In genomic region chr2:131413148-131413747, GRCh38 we compare ENCODE assay signal across 9 cellular contexts. TPM values are rescaled to one million over a fixed set of nuclear protein-coding genes. Genes with fewer than 3 reads are reported as not detected.
A peak's percentile ranks its signal among the peaks of the same experiment; 100 is the strongest.
DNase-seq lines count a peak whose midpoint lies in the region; ATAC-seq and TF ChIP-seq lines count a peak whose summit lies in the region.
"Had no signal": no experiment of that assay in that cellular context is flagged by ENCODE, and none has a peak within 500 bp of the region (broad histone marks: within the 10 kb centered on the region; RNA-seq: fewer than 3 reads in every experiment).

No MANE protein-coding gene starts in this region.

- peak; percentile 77 for TF ChIP-seq CTCF in smooth muscle cell (IDR thresholded peaks at IDR 0.05; ENCODE audit: borderline replicate concordance, insufficient read depth, poor library complexity, severe bottlenecking)

- no peaks in the 10 kb centered on the region for H3K36me3 Mint-ChIP-seq in CD4-positive, CD25-positive, alpha-beta regulatory T cell

- H3K27me3 Mint-ChIP-seq in CD4-positive, CD25-positive, alpha-beta regulatory T cell: peaks cover 55% of the 10 kb centered on the region

- H3F3A ChIP-seq in smooth muscle cell (ENCODE audit: low read depth): no peaks in the 10 kb centered on the region

- no peak overlapping the region for H3K4me3 ChIP-seq in CD4-positive, CD25-positive, alpha-beta regulatory T cell (ENCODE audit: low read depth, low read length)
- no peak overlapping the region for H3K4me3 ChIP-seq in smooth muscle cell
- H3K4me3 ChIP-seq: skin epidermis had no signal

- no peaks in the 10 kb centered on the region for H3K9me3 Mint-ChIP-seq in CD4-positive, CD25-positive, alpha-beta regulatory T cell

- no peaks in the 10 kb centered on the region for H4K20me1 ChIP-seq in smooth muscle cell (ENCODE audit: low read depth)

- H3K4me2 ChIP-seq in smooth muscle cell: no peak overlapping the region

- H3K79me2 ChIP-seq in smooth muscle cell (ENCODE audit: low read depth): no peaks in the 10 kb centered on the region

- no peak overlapping the region for H3K9ac ChIP-seq in smooth muscle cell (ENCODE audit: low read depth)

- peaks cover 9% of the 10 kb centered on the region for H3K27me3 ChIP-seq in CD4-positive, CD25-positive, alpha-beta regulatory T cell (ENCODE audit: control insufficient read depth, insufficient read depth, low read length)
- peaks cover 7% of the 10 kb centered on the region for H3K27me3 ChIP-seq in smooth muscle cell (ENCODE audit: low read depth)

- WGBS in smooth muscle cell (ENCODE audit: low lambda C conversion rate): 10% methylated on average over 7 of the region's 7 CpGs

- peak overlapping the region; percentile 42 for H2AFZ ChIP-seq in smooth muscle cell (ENCODE audit: low read depth)

- DNase-seq in CD4-positive, CD25-positive, alpha-beta regulatory T cell: peak in 2 of 3 donors; percentile 41 to 66
- DNase-seq in NCI-H2196 (lab: John Stamatoyannopoulos, UW; ENCODE audit: unreplicated experiment): peak; percentile 65
- peak; percentile 5 for DNase-seq in amniotic stem cell (lab: John Stamatoyannopoulos, UW)
- peak; percentile 33 for DNase-seq in hepatic stellate cell (ENCODE audit: low spot score)
- DNase-seq in smooth muscle cell (lab: John Stamatoyannopoulos, UW; ENCODE audit: unreplicated experiment): no peak
- DNase-seq in activated T-cell treated with anti-CD3 and anti-CD28 coated beads, Interleukin-2, amount 50 U/mL, for 1 hour: no peak

- H3K27ac ChIP-seq in CD4-positive, CD25-positive, alpha-beta regulatory T cell (ENCODE audit: insufficient read depth, low read length, poor library complexity, severe bottlenecking): no peak overlapping the region
- H3K27ac ChIP-seq in smooth muscle cell (ENCODE audit: low read depth): no peak overlapping the region
- H3K27ac ChIP-seq: skin epidermis had no signal

- H3K4me3 Mint-ChIP-seq in CD4-positive, CD25-positive, alpha-beta regulatory T cell: no peak overlapping the region

- H3K9me3 ChIP-seq in CD4-positive, CD25-positive, alpha-beta regulatory T cell (ENCODE audit: control insufficient read depth in 2 of 2, low read length in 2 of 2): no peaks in the 10 kb centered on the region
- no peaks in the 10 kb centered on the region for H3K9me3 ChIP-seq in smooth muscle cell (replicated peaks; ENCODE audit: low read depth)

- H3K27ac Mint-ChIP-seq in CD4-positive, CD25-positive, alpha-beta regulatory T cell: no peak overlapping the region

- no peaks in the 10 kb centered on the region for H3K36me3 ChIP-seq in CD4-positive, CD25-positive, alpha-beta regulatory T cell (ENCODE audit: control insufficient read depth, insufficient read depth, low read length)
- H3K36me3 ChIP-seq in smooth muscle cell (ENCODE audit: low read depth): no peaks in the 10 kb centered on the region

- no peaks in the 10 kb centered on the region for H3K4me1 ChIP-seq in CD4-positive, CD25-positive, alpha-beta regulatory T cell (ENCODE audit: control insufficient read depth, insufficient read depth, low read length, poor library complexity, severe bottlenecking)
- H3K4me1 ChIP-seq in smooth muscle cell (ENCODE audit: low read depth): no peaks in the 10 kb centered on the region

- ATAC-seq in CD4-positive, CD25-positive, alpha-beta regulatory T cell (ENCODE audit: low read depth in 2 of 2): peak; percentile 37 to 57
- ATAC-seq in GM18502 (IDR thresholded peaks at IDR 0.05; ENCODE audit: poor library complexity, unreplicated experiment) (peak; percentile 78), HG03095 (IDR thresholded peaks at IDR 0.05; ENCODE audit: unreplicated experiment) (peak; percentile 72)

- H3K4me1 Mint-ChIP-seq in CD4-positive, CD25-positive, alpha-beta regulatory T cell: peaks cover 0 to 4% (median 0%) of the 10 kb centered on the region in 4 donors

RNA-seq across cellular contexts. Expression of gene RAB6D, which starts 49.3 kb away (rescaled TPM):
- total RNA-seq in CD4-positive, CD25-positive, alpha-beta regulatory T cell: not detected
- under 1 TPM in 1 of 4 donors, not detected in 3; 0.06 TPM for polyA plus RNA-seq in CD4-positive, CD25-positive, alpha-beta regulatory T cell
- not detected in 2 replicates for total RNA-seq in smooth muscle cell
- polyA plus RNA-seq in smooth muscle cell: 0.18 and 0.39 TPM in 2 replicates

Comparison
In these comparisons a context has a peak if more than half of its experiments do, and no peak if none do; other contexts are left out.
1. DNase-seq: peak in CD4-positive, CD25-positive, alpha-beta regulatory T cell (2 of 3), NCI-H2196 (single experiment), amniotic stem cell (single experiment) and hepatic stellate cell (single experiment); none in smooth muscle cell (single experiment) and activated T-cell treated with anti-CD3 and anti-CD28 coated beads, Interleukin-2, amount 50 U/mL, for 1 hour (single experiment).
2. Peak in every context shown above with its lines, with median percentiles within 50 percentile points of each other: ATAC-seq.